In genomic region chr2:235659767-235660322, GRCh38 we compare ENCODE assay signal across 10 cellular contexts.
A peak's percentile ranks its signal among the peaks of the same experiment; 100 is the strongest.
DNase-seq lines count a peak whose midpoint lies in the region; ATAC-seq and TF ChIP-seq lines count a peak whose summit lies in the region.
"Had no signal": no experiment of that assay in that cellular context is flagged by ENCODE, and none has a peak within 500 bp of the region (broad histone marks: within the 10 kb centered on the region; RNA-seq: fewer than 3 reads in every experiment).

No MANE protein-coding gene starts in this region.

- no peaks in the 10 kb centered on the region for H3K9me3 ChIP-seq in GM23248 (ENCODE audit: low read depth)
- H3K9me3 ChIP-seq in SK-N-SH, result no peaks in the 10 kb centered on the region
- no peaks in the 10 kb centered on the region for H3K9me3 ChIP-seq in smooth muscle cell (replicated peaks; ENCODE audit: low read depth)

- no peaks in the 10 kb centered on the region for H3K36me3 ChIP-seq in GM23248 (ENCODE audit: low read depth)
- no peaks in the 10 kb centered on the region for H3K36me3 ChIP-seq in SK-N-SH (replicated peaks in 1 of 2; ENCODE audit: control insufficient read depth in 1 of 2, insufficient read depth in 2 of 2, low read length in 1 of 2)
- no peaks in the 10 kb centered on the region for H3K36me3 ChIP-seq in smooth muscle cell (ENCODE audit: low read depth)

- H3K27ac ChIP-seq in GM23248, result peak overlapping the region; percentile 63
- H3K27ac ChIP-seq in SK-N-SH (ENCODE audit: low read depth in 2 of 2, low read length in 1 of 2), result peak overlapping the region; percentile 43 to 60; a peak in 2 of 4 replicates
- no peak overlapping the region for H3K27ac ChIP-seq in smooth muscle cell (ENCODE audit: low read depth)
- no peak overlapping the region for H3K27ac ChIP-seq in foreskin keratinocyte

- H3K9ac ChIP-seq in GM23248 (peak overlapping the region; percentile 67), SK-N-SH (no peak overlapping the region), smooth muscle cell (ENCODE audit: low read depth) (peak overlapping the region; percentile 10)

- H3F3A ChIP-seq in GM23248 (ENCODE audit: insufficient read depth), result peaks cover 7% of the 10 kb centered on the region; the same call in 1 of the 2 replicates
- no peaks in the 10 kb centered on the region for H3F3A ChIP-seq in SK-N-SH (replicated peaks; ENCODE audit: insufficient read depth)
- peaks cover 5% of the 10 kb centered on the region for H3F3A ChIP-seq in smooth muscle cell (ENCODE audit: low read depth)

- H4K20me1 ChIP-seq in GM23248 (ENCODE audit: insufficient read depth), result 0 out of 2 replicates have a peak, but pooled peaks cover 3% of the 10 kb centered on the region
- peaks cover 50% of the 10 kb centered on the region for H4K20me1 ChIP-seq in SK-N-SH (ENCODE audit: insufficient read depth)
- peaks cover 100% of the 10 kb centered on the region for H4K20me1 ChIP-seq in smooth muscle cell (ENCODE audit: low read depth)

- no peak for TF ChIP-seq EP300 in SK-N-SH (IDR thresholded peaks at IDR 0.05; ENCODE audit: borderline replicate concordance in 1 of 2, low read depth in 1 of 2, low read length in 1 of 2)

- H3K79me2 ChIP-seq in GM23248 (ENCODE audit: insufficient read depth) (peaks cover 83% of the 10 kb centered on the region), SK-N-SH (ENCODE audit: insufficient read depth) (peaks cover 6% of the 10 kb centered on the region; the same call in 1 of the 2 replicates), smooth muscle cell (ENCODE audit: low read depth) (peaks cover 24% of the 10 kb centered on the region)

- peak; percentile 95 for DNase-seq in GM23248
- DNase-seq in SK-N-SH, result no peak
- peak; percentile 86 for DNase-seq in fibroblast of the aortic adventitia (ENCODE audit: low read depth)
- DNase-seq in smooth muscle cell (lab: John Stamatoyannopoulos, UW; ENCODE audit: unreplicated experiment), result peak; percentile 38
- no peak for DNase-seq in foreskin keratinocyte
- DNase-seq in GM20000 (ENCODE audit: low spot score), result no peak
- DNase-seq: NCI-H1048 had no signal

- 1 to 3% methylated on average over 7 of the region's 7 CpGs for WGBS in GM23248 (ENCODE audit: low coverage in 1 of 2, low lambda C conversion rate in 2 of 2, missing lambda C conversion rate in 2 of 2), 2 experiments
- WGBS in SK-N-SH (ENCODE audit: low lambda C conversion rate), result 51% methylated on average over 7 of the region's 7 CpGs
- 17% methylated on average over 7 of the region's 7 CpGs for WGBS in smooth muscle cell (ENCODE audit: low lambda C conversion rate)

- in situ Hi-C loops in GM23248 (cut with MboI), result no loop called here

- TF ChIP-seq CTCF in SK-N-SH (IDR thresholded peaks at IDR 0.05) (no peak), fibroblast of the aortic adventitia (IDR thresholded peaks at IDR 0.05; ENCODE audit: insufficient read depth, low read length) (no peak), smooth muscle cell (IDR thresholded peaks at IDR 0.05; ENCODE audit: borderline replicate concordance, insufficient read depth, poor library complexity, severe bottlenecking) (no peak), foreskin keratinocyte (conservative IDR thresholded peaks at IDR 0.05) (no peak), GM20000 (IDR thresholded peaks at IDR 0.05; ENCODE audit: extremely low read depth, missing control alignments) (no peak)

- H3K4me3 ChIP-seq in GM23248 (no peak overlapping the region), SK-N-SH (ENCODE audit: low read depth in 2 of 2, low read length in 1 of 2) (no peak overlapping the region), fibroblast of the aortic adventitia (ENCODE audit: low read depth, low read length) (no peak overlapping the region), smooth muscle cell (no peak overlapping the region)

- H3K9me2 ChIP-seq in GM23248 (ENCODE audit: insufficient read depth) (no peaks in the 10 kb centered on the region), SK-N-SH (no peaks in the 10 kb centered on the region)

- POLR2A ChIA-PET in SK-N-SH (lab: Yijun Ruan, JAX), result interaction anchor here (1.0 to 1.1 kb wide), 3 partner anchors 13 to 54 kb away, joined by 3 read pairs; no protein-coding TSS in a partner anchor

- peaks cover 23% of the 10 kb centered on the region for H3K4me1 ChIP-seq in GM23248 (ENCODE audit: insufficient read depth)
- peaks cover 17 to 35% of the 10 kb centered on the region in 2 experiments; a peak in 3 of 4 replicates for H3K4me1 ChIP-seq in SK-N-SH (ENCODE audit: control insufficient read depth in 1 of 2, insufficient read depth in 2 of 2, low read depth in 1 of 2, low read length in 1 of 2)
- peaks cover 33% of the 10 kb centered on the region for H3K4me1 ChIP-seq in smooth muscle cell (ENCODE audit: low read depth)
- no peaks in the 10 kb centered on the region for H3K4me1 ChIP-seq in foreskin keratinocyte

- no peak for TF ChIP-seq RAD21 in SK-N-SH (IDR thresholded peaks at IDR 0.05; ENCODE audit: low read length)

- H3K27me3 ChIP-seq in GM23248 (replicated peaks; ENCODE audit: insufficient read depth) (no peaks in the 10 kb centered on the region), SK-N-SH (ENCODE audit: insufficient read depth) (no peaks in the 10 kb centered on the region), smooth muscle cell (ENCODE audit: low read depth) (peaks cover under 1% of the 10 kb centered on the region), foreskin keratinocyte (no peaks in the 10 kb centered on the region)

- ATAC-seq in GM19035 (IDR thresholded peaks at IDR 0.05; ENCODE audit: unreplicated experiment) (no peak), GM19452 (IDR thresholded peaks at IDR 0.05; ENCODE audit: unreplicated experiment) (no peak), foreskin keratinocyte (no peak)
- ATAC-seq: activated CD4-positive, CD25-positive, alpha-beta regulatory T cell treated with anti-CD3 and anti-CD28 coated beads, Interleukin-2, amount 50 U/mL, for 24 hours had no signal

- H2AFZ ChIP-seq in GM23248 (no peak overlapping the region), SK-N-SH (ENCODE audit: low read depth) (no peak overlapping the region), smooth muscle cell (ENCODE audit: low read depth) (no peak overlapping the region)

- H3K4me2 ChIP-seq in GM23248 (ENCODE audit: unreplicated experiment) (peak overlapping the region; percentile 58), SK-N-SH (peak overlapping the region; percentile 68), smooth muscle cell (peak overlapping the region; percentile 68)

- CTCF ChIA-PET in SK-N-SH (lab: Yijun Ruan, JAX), result interaction anchor here (1.2 to 7.3 kb wide), 5 partner anchors 10 to 87 kb away, joined by 4 to 42 read pairs (median 8); no protein-coding TSS in a partner anchor

TF ChIP-seq in SK-N-SH, 30 proteins besides CTCF, POLR2A, EP300 and RAD21:
- peak; percentile 37 for TF ChIP-seq JUND (IDR thresholded peaks at IDR 0.05)
- peak; percentile 49; the same call in 1 of the 2 replicates for TF ChIP-seq FOSL2 (IDR thresholded peaks at IDR 0.05; ENCODE audit: borderline replicate concordance, low read depth)
- no peak for TF ChIP-seq CHD2 (IDR thresholded peaks at IDR 0.05; ENCODE audit: low read length, partially characterized antibody)
- TF ChIP-seq RXRA (IDR thresholded peaks at IDR 0.05; ENCODE audit: borderline replicate concordance, low read depth), result peak; percentile 54; the same call in 1 of the 2 replicates

Comparison
In these comparisons a context has a peak if more than half of its experiments do, and no peak if none do; other contexts are left out.
1. DNase-seq: peak in GM23248 (single experiment), fibroblast of the aortic adventitia (single experiment) and smooth muscle cell (single experiment); none in SK-N-SH (single experiment), foreskin keratinocyte (0 of 2) and GM20000 (single experiment).
2. H3K27ac ChIP-seq: peak in GM23248 (single experiment) and SK-N-SH (2 of 2); none in smooth muscle cell (single experiment) and foreskin keratinocyte (single experiment).
3. Peak in every context shown above with its lines, with median percentiles within 50 percentile points of each other: H3K4me2 ChIP-seq.